In the genomic region with DNA sequence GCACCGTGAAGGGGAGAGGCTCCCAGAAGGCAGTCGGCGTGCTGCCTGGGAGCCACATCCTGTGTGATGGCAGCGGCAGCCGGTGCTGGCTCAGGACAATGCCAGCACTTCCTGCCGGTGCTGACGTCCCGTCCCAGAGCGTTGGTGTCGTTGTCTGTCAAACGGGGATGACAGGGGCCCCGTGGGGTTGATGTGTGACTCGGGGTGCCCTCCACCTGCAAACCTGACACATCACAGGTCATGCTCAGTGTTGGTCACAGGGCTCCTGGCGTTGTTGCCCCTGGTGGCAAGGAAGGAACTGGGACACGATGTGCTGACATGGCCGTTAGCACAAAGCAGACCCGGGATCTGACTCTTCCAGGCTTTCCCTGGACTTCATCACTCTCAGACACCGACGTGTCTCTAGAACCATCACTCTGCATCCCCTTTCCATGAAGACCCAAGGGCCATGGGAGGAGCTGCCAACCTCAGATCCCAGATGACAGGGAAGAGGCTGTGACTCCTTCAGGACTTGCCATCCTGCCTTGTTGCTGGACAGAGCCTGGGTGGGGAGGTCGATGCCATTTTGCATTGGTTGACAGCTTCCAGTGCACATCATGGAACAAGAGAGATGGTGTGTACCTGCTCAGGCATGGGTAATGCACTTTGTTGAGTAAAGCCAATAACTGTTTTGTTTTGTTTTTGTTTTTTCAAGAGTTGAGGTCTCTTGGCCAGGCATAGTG, we compare ENCODE assay signal across 9 cellular contexts. TPM values are rescaled to one million over a fixed set of nuclear protein-coding genes. Genes with fewer than 3 reads are reported as not detected.
DNase-seq lines count a peak whose midpoint lies in the region; ATAC-seq and TF ChIP-seq lines count a peak whose summit lies in the region.
"Had no signal": no experiment of that assay in that cellular context is flagged by ENCODE, and none has a peak within 500 bp of the region (broad histone marks: within the 10 kb centered on the region; RNA-seq: fewer than 3 reads in every experiment).

No MANE protein-coding gene starts in this region.

- WGBS in aorta, 2 donors: 34 to 36% methylated on average over 20 of the region's 20 CpGs

- TF ChIP-seq CTCF in MM.1S (IDR thresholded peaks at IDR 0.05; ENCODE audit: low read length) (peak; percentile 25), HFFc6 (IDR thresholded peaks at IDR 0.05) (no peak)

- no peaks in the 10 kb centered on the region for H3K79me2 ChIP-seq in MM.1S (ENCODE audit: low read length)

- H3K27ac ChIP-seq in MM.1S (ENCODE audit: low read length): no peak overlapping the region
- H3K27ac ChIP-seq in aorta (ENCODE audit: low read depth in 1 of 2, low read length in 2 of 2): no peak overlapping the region

- peak overlapping the region; percentile 80 for H3K4me2 ChIP-seq in MM.1S (ENCODE audit: low read depth, low read length)

- H3K36me3 Mint-ChIP-seq in HFFc6 (ENCODE audit: low read depth): no peaks in the 10 kb centered on the region

- peaks cover 12% of the 10 kb centered on the region for H3K27me3 Mint-ChIP-seq in HFFc6 (ENCODE audit: insufficient read depth)

- intact Hi-C loops in left cardiac atrium (cut with DNase I) (no loop called here), aorta (cut with DNase I) (no loop called here)

- H3K27me3 ChIP-seq in MM.1S (replicated peaks; ENCODE audit: insufficient read depth, low read length) (peaks cover 12% of the 10 kb centered on the region), aorta (ENCODE audit: control insufficient read depth in 1 of 2, insufficient read depth in 2 of 2, low read length in 1 of 2) (no peaks in the 10 kb centered on the region)

- no peaks in the 10 kb centered on the region for H3K9me2 ChIP-seq in MM.1S (replicated peaks; ENCODE audit: insufficient read depth, low read length)

- H3K9ac ChIP-seq in MM.1S (ENCODE audit: low read length): no peak overlapping the region

- peak overlapping the region; percentile 80 for H2AFZ ChIP-seq in MM.1S (ENCODE audit: low read length)

- H3K36me3 ChIP-seq in MM.1S (replicated peaks; ENCODE audit: insufficient read depth, low read length) (no peaks in the 10 kb centered on the region), aorta (ENCODE audit: control insufficient read depth in 1 of 2, insufficient read depth in 2 of 2, low read length in 1 of 2) (no peaks in the 10 kb centered on the region)

- H4K20me1 ChIP-seq in MM.1S (ENCODE audit: insufficient read depth, low read length): no peaks in the 10 kb centered on the region

- H3K4me3 ChIP-seq in MM.1S (ENCODE audit: low read length): peak overlapping the region; percentile 41; the same call in 1 of the 2 replicates
- no peak overlapping the region for H3K4me3 ChIP-seq in aorta (ENCODE audit: low read length in 2 of 2)

- H3K4me3 Mint-ChIP-seq in HFFc6: no peak overlapping the region

- DNase-seq in MM.1S: peak; percentile 40
- DNase-seq in activated CD8-positive, alpha-beta memory T cell treated with anti-CD3 and anti-CD28 coated beads for 48 hours (ENCODE audit: low read depth in 2 of 3, low spot score in 2 of 3): peak; percentile 17 to 23 (median 18)
- DNase-seq in left cardiac atrium: peak; percentile 55
- DNase-seq in stimulated activated CD8-positive, alpha-beta memory T cell treated with anti-CD3 and anti-CD28 coated beads, Interleukin-4, amount 100 ng/mL, for 24 hours (ENCODE audit: low read depth): peak; percentile 35
- no peak for DNase-seq in aorta
- DNase-seq in HFFc6: no peak
- no peak for DNase-seq in HK-2 (ENCODE audit: unreplicated experiment)

- no peak overlapping the region for H3K27ac Mint-ChIP-seq in HFFc6

- H3F3A ChIP-seq in MM.1S (ENCODE audit: insufficient read depth, low read length): no peaks in the 10 kb centered on the region

- ATAC-seq in left cardiac atrium (peak; percentile 46 to 61), aorta (ENCODE audit: low FRiP score) (no peak), HG03460 (IDR thresholded peaks at IDR 0.05; ENCODE audit: unreplicated experiment) (no peak)
- ATAC-seq: left lobe of liver had no signal

- no peaks in the 10 kb centered on the region for H3K9me3 ChIP-seq in MM.1S (replicated peaks; ENCODE audit: insufficient read depth, low read length)
- no peaks in the 10 kb centered on the region for H3K9me3 ChIP-seq in aorta (ENCODE audit: control insufficient read depth, low read length)

- no peaks in the 10 kb centered on the region for H3K9me3 Mint-ChIP-seq in HFFc6

- H3K4me1 ChIP-seq in MM.1S (ENCODE audit: low read length) (peaks cover 8% of the 10 kb centered on the region), aorta (ENCODE audit: control insufficient read depth in 1 of 2, insufficient read depth in 2 of 2, low read length in 2 of 2) (no peaks in the 10 kb centered on the region)

- no peaks in the 10 kb centered on the region for H3K4me1 Mint-ChIP-seq in HFFc6 (ENCODE audit: low read depth)

RNA-seq across cellular contexts. Expression of a gene that starts 21.5 kb away (rescaled TPM):
- total RNA-seq in left cardiac atrium (100 to 1,000 TPM in 1 of 2 donors, 10 to 100 TPM in 1; 82.7 to 108 TPM), aorta (1 to 10 TPM; 6.6 to 9.5 TPM)
- 10 to 100 TPM in 1 of 2 donors, 1 to 10 TPM in 1; 5.6 to 11.1 TPM for polyA plus RNA-seq in aorta
- total RNA-seq in HFFc6 (2021; fragmentation: NEBNext Ultra II Directional; extraction: Animal tissue kit (Norgen Biotek cat#: 25700)): 10 to 100 TPM in 1 of 6 experiments, 1 to 10 TPM in 5; 1.2 to 10.2 (median 1.9) TPM

RNA-seq across cellular contexts. Expression of a gene that starts 34.7 kb away (rescaled TPM):
- 10 to 100 TPM; 50.4 to 60.5 TPM for total RNA-seq in left cardiac atrium
- total RNA-seq in aorta: 1 to 10 TPM; 4.0 to 6.3 TPM
- 1 to 10 TPM in 1 of 2 donors, under 1 TPM in 1; 0.59 to 2.0 TPM for polyA plus RNA-seq in aorta
- total RNA-seq in HFFc6 (2021; fragmentation: NEBNext Ultra II Directional; extraction: Animal tissue kit (Norgen Biotek cat#: 25700)): under 1 TPM; 0.11 to 0.83 (median 0.34) TPM

Comparison
In these comparisons a context has a peak if more than half of its experiments do, and no peak if none do; other contexts are left out.
1. DNase-seq: peak in MM.1S (single experiment), activated CD8-positive, alpha-beta memory T cell treated with anti-CD3 and anti-CD28 coated beads for 48 hours (3 of 3), left cardiac atrium (single experiment) and stimulated activated CD8-positive, alpha-beta memory T cell treated with anti-CD3 and anti-CD28 coated beads, Interleukin-4, amount 100 ng/mL, for 24 hours (single experiment); none in aorta (0 of 2), HFFc6 (single experiment) and HK-2 (single experiment).
2. ATAC-seq: peak in left cardiac atrium (2 of 2); none in aorta (single experiment) and HG03460 (single experiment).
3. RNA of a gene that starts 21.5 kb away (total RNA-seq): 82.7 to 108 TPM in left cardiac atrium; 6.6 to 9.5 TPM in aorta and 1.2 to 10.2 TPM in HFFc6; every median in the first group is over 4 times any median in the second.
4. RNA of a gene that starts 34.7 kb away (total RNA-seq): 50.4 to 60.5 TPM in left cardiac atrium; 4.0 to 6.3 TPM in aorta and 0.11 to 0.83 TPM in HFFc6; every median in the first group is over 4 times any median in the second.